In the genomic region with DNA sequence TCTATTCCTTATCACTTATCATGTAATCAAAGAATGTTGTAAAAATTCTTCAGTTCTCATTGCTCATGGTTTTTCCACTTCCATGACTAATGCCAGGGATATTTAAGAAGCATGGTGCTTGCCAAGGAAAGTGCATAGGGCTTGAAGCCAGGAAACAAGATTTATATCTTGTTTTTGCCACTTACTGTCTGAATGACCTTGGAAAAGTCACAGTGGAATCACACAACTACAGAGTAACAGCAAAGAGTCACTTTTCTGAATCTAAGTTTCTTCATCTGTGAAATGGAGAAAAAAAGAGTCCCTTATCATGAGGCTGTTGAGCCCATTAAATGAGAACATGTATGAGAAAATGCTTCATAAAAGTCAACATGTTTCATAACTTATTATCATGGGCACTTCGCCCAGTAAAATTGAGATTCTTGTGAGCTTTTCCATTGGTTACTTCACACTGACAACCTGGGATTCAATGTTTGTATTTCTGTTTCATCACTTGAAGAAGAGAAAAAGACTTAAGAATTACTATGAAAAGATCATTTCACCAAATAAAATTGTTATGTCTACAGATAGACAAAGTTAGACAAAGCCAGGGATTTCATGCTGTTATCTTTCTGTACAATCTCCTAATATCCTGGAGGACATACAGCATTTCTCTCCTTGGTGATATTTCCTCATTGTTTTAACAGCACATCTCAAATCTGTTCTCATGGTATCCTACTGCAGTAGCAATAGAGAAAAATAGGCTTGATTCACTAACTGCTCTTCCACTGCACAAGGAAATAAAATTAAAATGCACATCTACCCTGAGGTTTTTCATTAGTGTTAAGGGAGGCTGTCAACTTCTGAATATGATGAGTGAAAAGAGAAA, we compare ENCODE assay signal across 13 cellular contexts.
A peak's percentile ranks its signal among the peaks of the same experiment; 100 is the strongest.
DNase-seq lines count a peak whose midpoint lies in the region; ATAC-seq and TF ChIP-seq lines count a peak whose summit lies in the region.
"Had no signal": no experiment of that assay in that cellular context is flagged by ENCODE, and none has a peak within 500 bp of the region (broad histone marks: within the 10 kb centered on the region; RNA-seq: fewer than 3 reads in every experiment).

No MANE protein-coding gene starts in this region.

- ATAC-seq in GM19023 (IDR thresholded peaks at IDR 0.05; ENCODE audit: unreplicated experiment), result no peak
- ATAC-seq: activated T-cell treated with anti-CD3 and anti-CD28 coated beads, Interleukin-2, amount 50 U/mL, for 4 hours had no signal

- TF ChIP-seq CTCF in GM20000 (IDR thresholded peaks at IDR 0.05; ENCODE audit: extremely low read depth, missing control alignments), result no peak

- DNase-seq in SIG-M5 treated with dmso at 0.1 percent for 504 hours (lab: John Stamatoyannopoulos, UW; ENCODE audit: unreplicated experiment), result peak; percentile 22
- DNase-seq in SIG-M5 (lab: John Stamatoyannopoulos, UW), result no peak
- DNase-seq in astrocyte of the hippocampus (ENCODE audit: low read depth, low spot score), result peak; percentile 74
- peak; percentile 5 for DNase-seq in hepatic stellate cell (ENCODE audit: low spot score)
- DNase-seq in stromal cell of bone marrow (ENCODE audit: low read depth), result peak; percentile 76
- no peak for DNase-seq in effector CD4-positive, alpha-beta T cell
- DNase-seq in GM20000 (ENCODE audit: low spot score), result no peak
- DNase-seq: activated T-cell treated with anti-CD3 and anti-CD28 coated beads, Interleukin-2, amount 50 U/mL, for 4 hours; dorsolateral prefrontal cortex; KG1; NCI-H510A; stimulated activated naive CD4-positive, alpha-beta T cell had no signal

Comparison
In these comparisons a context has a peak if more than half of its experiments do, and no peak if none do; other contexts are left out.
1. DNase-seq: peak in SIG-M5 treated with dmso at 0.1 percent for 504 hours (single experiment), astrocyte of the hippocampus (single experiment), hepatic stellate cell (single experiment) and stromal cell of bone marrow (single experiment); none in SIG-M5 (single experiment), effector CD4-positive, alpha-beta T cell (single experiment) and GM20000 (single experiment).